ENCODE assay signal across 8 cellular contexts in genomic region chr5:172983542-172984243, GRCh38. TPM values are rescaled to one million over a fixed set of nuclear protein-coding genes. Genes with fewer than 3 reads are reported as not detected.
A peak's percentile ranks its signal among the peaks of the same experiment; 100 is the strongest.
DNase-seq lines count a peak whose midpoint lies in the region; ATAC-seq, FAIRE-seq and TF ChIP-seq lines count a peak whose summit lies in the region.

TSS of gene ATP6V0E1 (plus strand) at chr5:172983771. CDS start at chr5:172983861, 90 bp downstream.

- FAIRE-seq in D721Med (lab: Jason Lieb, UNC), result no peak

- H3K9me3 ChIP-seq in HUES64 (ENCODE audit: insufficient read depth, low read depth, low read length), result no peaks in the 10 kb centered on the region
- H3K9me3 ChIP-seq in OCI-LY3 (ENCODE audit: insufficient read depth, low read length), result no peaks in the 10 kb centered on the region

- H3K36me3 ChIP-seq in HUES64 (ENCODE audit: insufficient read depth, low read length), result peaks cover 18% of the 10 kb centered on the region; the same call in 1 of the 2 replicates
- peaks cover 23% of the 10 kb centered on the region for H3K36me3 ChIP-seq in OCI-LY3 (replicated peaks; ENCODE audit: low read depth, low read length)

- TF ChIP-seq CTCF in D721Med (IDR thresholded peaks at IDR 0.05; ENCODE audit: insufficient read depth, missing control alignments), result no peak
- no peak for TF ChIP-seq CTCF in OCI-LY3 (IDR thresholded peaks at IDR 0.05; ENCODE audit: low read depth, low read length)
- TF ChIP-seq CTCF in endothelial cell (IDR thresholded peaks at IDR 0.05; ENCODE audit: unreplicated experiment), result no peak
- TF ChIP-seq CTCF in mesothelial cell of epicardium (IDR thresholded peaks at IDR 0.05; ENCODE audit: unreplicated experiment), result no peak

- peaks cover 4% of the 10 kb centered on the region for H3K4me1 Mint-ChIP-seq in endothelial cell (ENCODE audit: unreplicated experiment)
- peaks cover 10% of the 10 kb centered on the region for H3K4me1 Mint-ChIP-seq in mesothelial cell of epicardium

- DNase-seq in D721Med (ENCODE audit: insufficient read length, low spot score) (peak; percentile 76), endothelial cell (ENCODE audit: low spot score) (peak; percentile 98), mesothelial cell of epicardium (ENCODE audit: low spot score in 2 of 2, unreplicated experiment in 2 of 2) (peak; percentile 95 to 97)
- DNase-seq in activated CD8-positive, alpha-beta memory T cell treated with anti-CD3 and anti-CD28 coated beads, Interleukin-2, amount 50 U/mL, for 48 hours, result peak; percentile 98
- peak; percentile 94 for DNase-seq in stimulated activated CD8-positive, alpha-beta memory T cell treated with anti-CD3 and anti-CD28 coated beads, Interleukin-15, amount 100 ng/mL, for 48 hours (ENCODE audit: low read depth in 2 of 2)

- H3K4me2 ChIP-seq in OCI-LY3 (ENCODE audit: low read length), result peak within 1 kb of the TSS; percentile 78

- 0 out of 2 replicates have a peak, but pooled peaks cover 3% of the 10 kb centered on the region for H3K4me1 ChIP-seq in HUES64 (ENCODE audit: insufficient read depth, low read length)
- peaks cover 12% of the 10 kb centered on the region for H3K4me1 ChIP-seq in OCI-LY3 (ENCODE audit: low read length)

- peaks cover 54% of the 10 kb centered on the region for H3K79me2 ChIP-seq in OCI-LY3 (ENCODE audit: low read length)

- peaks cover 5% of the 10 kb centered on the region for H3K36me3 Mint-ChIP-seq in endothelial cell (ENCODE audit: low read depth, unreplicated experiment)
- H3K36me3 Mint-ChIP-seq in mesothelial cell of epicardium, result peaks cover 6% of the 10 kb centered on the region

- H3K9me3 Mint-ChIP-seq in endothelial cell (ENCODE audit: unreplicated experiment) (no peaks in the 10 kb centered on the region), mesothelial cell of epicardium (no peaks in the 10 kb centered on the region)

- H3K4me3 ChIP-seq in HUES64 (ENCODE audit: low read length) (peak within 1 kb of the TSS; percentile 93), OCI-LY3 (ENCODE audit: low read length) (peak within 1 kb of the TSS; percentile 98)

- H3K27me3 Mint-ChIP-seq in endothelial cell (ENCODE audit: unreplicated experiment), result no peaks in the 10 kb centered on the region
- no peaks in the 10 kb centered on the region for H3K27me3 Mint-ChIP-seq in mesothelial cell of epicardium (ENCODE audit: low read depth)

- peak; percentile 93 for ATAC-seq in GM21447 (IDR thresholded peaks at IDR 0.05; ENCODE audit: unreplicated experiment)

- H3K27me3 ChIP-seq in HUES64 (ENCODE audit: insufficient read depth, low read length) (no peaks in the 10 kb centered on the region), OCI-LY3 (ENCODE audit: low read depth, low read length) (no peaks in the 10 kb centered on the region)

- H2AFZ ChIP-seq in OCI-LY3 (ENCODE audit: low read depth, low read length), result peak within 1 kb of the TSS; percentile 98

- H3K9ac ChIP-seq in HUES64 (ENCODE audit: low read depth, low read length) (peak within 1 kb of the TSS; percentile 82), OCI-LY3 (ENCODE audit: low read length) (peak within 1 kb of the TSS; percentile 97)

- peaks cover 20% of the 10 kb centered on the region for H4K20me1 ChIP-seq in OCI-LY3 (ENCODE audit: insufficient read depth, low read length)

- H3K4me3 Mint-ChIP-seq in endothelial cell (ENCODE audit: unreplicated experiment), result peak within 1 kb of the TSS; percentile 98
- peak within 1 kb of the TSS; percentile 97 for H3K4me3 Mint-ChIP-seq in mesothelial cell of epicardium

- H3K27ac ChIP-seq in HUES64 (ENCODE audit: low read depth, low read length) (peak within 1 kb of the TSS; percentile 76), OCI-LY3 (ENCODE audit: low read length) (peak within 1 kb of the TSS; percentile 93)

- WGBS in HUES64, result under 1% methylated on average over 49 of the region's 49 CpGs

- H3K27ac Mint-ChIP-seq in endothelial cell (ENCODE audit: unreplicated experiment) (peak within 1 kb of the TSS; percentile 97), mesothelial cell of epicardium (peak within 1 kb of the TSS; percentile 99)

RNA-seq across cellular contexts. Expression of gene ATP6V0E1, which starts in this region (rescaled TPM):
- polyA plus RNA-seq in HUES64 (2013, experiment 1 of 2), result 86.3 TPM
- polyA plus RNA-seq in HUES64 (2013, experiment 2 of 2), result 77.5 TPM
- total RNA-seq in endothelial cell (ENCODE audit: unreplicated experiment) (147 TPM), mesothelial cell of epicardium (116 to 125 TPM (median 120 TPM) in 3 replicates)

Comparison
In these comparisons a context has a peak if more than half of its experiments do, and no peak if none do; other contexts are left out.
1. Peak in every context shown above with its lines: DNase-seq, ATAC-seq, H3K4me3 ChIP-seq and H3K27ac ChIP-seq.